10 cellular contexts compared by ENCODE assay signal in genomic region chr18:48743046-48743445, GRCh38.
DNase-seq lines count a peak whose midpoint lies in the region; ATAC-seq and TF ChIP-seq lines count a peak whose summit lies in the region.
"Had no signal": no experiment of that assay in that cellular context is flagged by ENCODE, and none has a peak within 500 bp of the region (broad histone marks: within the 10 kb centered on the region; RNA-seq: fewer than 3 reads in every experiment).

No MANE protein-coding gene starts in this region.

- peak overlapping the region; percentile 69 for H3K27ac ChIP-seq in vagina
- H3K27ac ChIP-seq: parathyroid adenoma had no signal

- TF ChIP-seq POLR2A in vagina (IDR thresholded peaks at IDR 0.05) = no peak

- no peaks in the 10 kb centered on the region for H3K27me3 ChIP-seq in vagina

- peaks cover 35% of the 10 kb centered on the region for H3K4me1 ChIP-seq in vagina
- H3K4me1 ChIP-seq: parathyroid adenoma had no signal

- H3K9me3 ChIP-seq in vagina = no peaks in the 10 kb centered on the region

- intact Hi-C loops in Right ventricle myocardium inferior (cut with DNase I) = no loop called here
- intact Hi-C loops in cardiac septum (cut with DNase I) = no loop called here
- intact Hi-C loops in vagina (cut with DNase I) = no loop called here

- H3K4me3 ChIP-seq in epithelial cell of esophagus (ENCODE audit: low read length) (no peak overlapping the region), vagina (no peak overlapping the region)

- TF ChIP-seq CTCF in epithelial cell of esophagus (IDR thresholded peaks at IDR 0.05; ENCODE audit: insufficient read depth, low read depth, low read length, missing control alignments) = no peak
- TF ChIP-seq CTCF in vagina (IDR thresholded peaks at IDR 0.05) = no peak

- DNase-seq in Right ventricle myocardium inferior (ENCODE audit: missing footprints) = no peak
- DNase-seq in cardiac septum (ENCODE audit: low spot score) = no peak
- peak; percentile 54 for DNase-seq in epithelial cell of esophagus (ENCODE audit: low read depth)
- DNase-seq in medulla oblongata (ENCODE audit: extremely low spot score) = peak; percentile 76
- no peak for DNase-seq in vagina (ENCODE audit: extremely low spot score in 2 of 2)
- DNase-seq in effector CD4-positive, alpha-beta T cell = no peak
- no peak for DNase-seq in cerebellum (ENCODE audit: low spot score)
- DNase-seq in NK-92 treated with Interleukin-12 subunit alpha and Interleukin-12 subunit beta, amount 100 ng/mL, for 24 hours (lab: John Stamatoyannopoulos, UW) = no peak

- ATAC-seq in Right ventricle myocardium inferior = peak; percentile 70
- ATAC-seq: WTC11 had no signal

- H3K36me3 ChIP-seq in vagina = no peaks in the 10 kb centered on the region

Comparison
In these comparisons a context has a peak if more than half of its experiments do, and no peak if none do; other contexts are left out.
1. DNase-seq: peak in epithelial cell of esophagus (single experiment) and medulla oblongata (single experiment); none in Right ventricle myocardium inferior (single experiment), cardiac septum (single experiment), vagina (0 of 2), effector CD4-positive, alpha-beta T cell (single experiment), cerebellum (single experiment) and NK-92 treated with Interleukin-12 subunit alpha and Interleukin-12 subunit beta, amount 100 ng/mL, for 24 hours (single experiment).